ENCODE assay signal across 19 cellular contexts in genomic region chr4:66014146-66014765, GRCh38.
DNase-seq lines count a peak whose midpoint lies in the region; ATAC-seq lines count a peak whose summit lies in the region.
"Had no signal": no experiment of that assay in that cellular context is flagged by ENCODE, and none has a peak within 500 bp of the region (broad histone marks: within the 10 kb centered on the region; RNA-seq: fewer than 3 reads in every experiment).

No MANE protein-coding gene starts in this region.

- H3K27me3 Mint-ChIP-seq in stimulated activated naive CD8-positive, alpha-beta T cell treated with anti-CD3 and anti-CD28 coated beads, Interleukin-15, amount 100 ng/mL, for 72 hours: no peaks in the 10 kb centered on the region
- H3K27me3 Mint-ChIP-seq: IgD-negative memory B cell had no signal

- H3K27ac Mint-ChIP-seq in stimulated activated naive CD8-positive, alpha-beta T cell treated with anti-CD3 and anti-CD28 coated beads, Interleukin-15, amount 100 ng/mL, for 72 hours: no peak overlapping the region
- H3K27ac Mint-ChIP-seq: CD8-positive, alpha-beta memory T cell; HFFc6 had no signal

- peak; percentile 14 for ATAC-seq in stimulated activated naive CD8-positive, alpha-beta T cell treated with anti-CD3 and anti-CD28 coated beads, Interleukin-15, Interleukin-2, amounts not matched to agents 100 U/mL and 50 U/mL, for 24 hours
- no peak for ATAC-seq in stimulated activated naive CD8-positive, alpha-beta T cell treated with anti-CD3 and anti-CD28 coated beads, Interleukin-15, amount 100 ng/mL, for 72 hours
- no peak for ATAC-seq in GM21526 (IDR thresholded peaks at IDR 0.05; ENCODE audit: low FRiP score, unreplicated experiment)
- ATAC-seq in esophagus mucosa: no peak
- ATAC-seq: GM12878 had no signal

- peaks cover 28 to 57% of the 10 kb centered on the region in 2 donors for H3K9me3 Mint-ChIP-seq in stimulated activated naive CD8-positive, alpha-beta T cell treated with anti-CD3 and anti-CD28 coated beads, Interleukin-15, amount 100 ng/mL, for 72 hours

- no peaks in the 10 kb centered on the region for H3K4me1 Mint-ChIP-seq in stimulated activated naive CD8-positive, alpha-beta T cell treated with anti-CD3 and anti-CD28 coated beads, Interleukin-15, amount 100 ng/mL, for 72 hours
- H3K4me1 Mint-ChIP-seq: CD8-positive, alpha-beta memory T cell had no signal

- no peak overlapping the region for H3K9ac ChIP-seq in iPS-20b (ENCODE audit: low read depth, low read length)
- H3K9ac ChIP-seq: BLaER1 treated with 17β-estradiol and CSF1 and Interleukin-3, amounts not matched to agents 10 nM and 100 nM had no signal

- H3K9me3 ChIP-seq in iPS-20b (ENCODE audit: insufficient read depth, low read depth, low read length): peaks cover 16% of the 10 kb centered on the region

- peaks cover 8% of the 10 kb centered on the region; the same call in 1 of the 2 replicates for H3K4me1 ChIP-seq in iPS-20b (ENCODE audit: insufficient read depth, low read length)
- H3K4me1 ChIP-seq: BLaER1 treated with 17β-estradiol and CSF1 and Interleukin-3, amounts not matched to agents 10 nM and 100 nM had no signal

- DNase-seq in stimulated activated naive CD8-positive, alpha-beta T cell treated with anti-CD3 and anti-CD28 coated beads, Interleukin-15, Interleukin-2, amounts not matched to agents 100 U/mL and 50 U/mL, for 24 hours: no peak
- no peak for DNase-seq in stimulated activated naive CD8-positive, alpha-beta T cell treated with anti-CD3 and anti-CD28 coated beads, Interleukin-15, amount 100 ng/mL, for 72 hours
- DNase-seq in astrocyte of the hippocampus (ENCODE audit: low read depth, low spot score) (peak; percentile 5), hippocampal formation (lab: John Stamatoyannopoulos, UW) (no peak)
- DNase-seq in activated CD4-positive, CD25-positive, alpha-beta regulatory T cell (lab: John Stamatoyannopoulos, UW): no peak
- DNase-seq: CD8-positive, alpha-beta memory T cell; DND-41; GDM1; HFFc6; NCI-H1105 treated with DMSO at 0.1 percent for 48 hours; NCI-H187 treated with DMSO at 0.1 percent for 48 hours; NCI-H526 treated with DMSO at 0.1 percent for 48 hours; SHP77 treated with DMSO at 0.1 percent for 48 hours had no signal

- no peak overlapping the region for H3K27ac ChIP-seq in iPS-20b (ENCODE audit: low read length)
- H3K27ac ChIP-seq: BLaER1 treated with 17β-estradiol and CSF1 and Interleukin-3, amounts not matched to agents 10 nM and 100 nM had no signal

- no peaks in the 10 kb centered on the region for H3K36me3 ChIP-seq in iPS-20b (ENCODE audit: insufficient read depth, low read depth, low read length)
- H3K36me3 ChIP-seq: BLaER1 treated with 17β-estradiol and CSF1 and Interleukin-3, amounts not matched to agents 10 nM and 100 nM had no signal

- peak overlapping the region; percentile 8; the same call in 1 of the 2 replicates for H3K4me3 ChIP-seq in iPS-20b (ENCODE audit: low read length)
- H3K4me3 ChIP-seq: BLaER1 treated with 17β-estradiol and CSF1 and Interleukin-3, amounts not matched to agents 10 nM and 100 nM; GM12878 had no signal

- no peaks in the 10 kb centered on the region for H3K27me3 ChIP-seq in iPS-20b (ENCODE audit: insufficient read depth, low read length)
- H3K27me3 ChIP-seq: BLaER1 treated with 17β-estradiol and CSF1 and Interleukin-3, amounts not matched to agents 10 nM and 100 nM had no signal

- no peak overlapping the region for H3K4me3 Mint-ChIP-seq in stimulated activated naive CD8-positive, alpha-beta T cell treated with anti-CD3 and anti-CD28 coated beads, Interleukin-15, amount 100 ng/mL, for 72 hours
- H3K4me3 Mint-ChIP-seq: CD8-positive, alpha-beta memory T cell; HFFc6; IgD-negative memory B cell had no signal
